ENCODE assay signal across 6 cellular contexts in the genomic region with DNA sequence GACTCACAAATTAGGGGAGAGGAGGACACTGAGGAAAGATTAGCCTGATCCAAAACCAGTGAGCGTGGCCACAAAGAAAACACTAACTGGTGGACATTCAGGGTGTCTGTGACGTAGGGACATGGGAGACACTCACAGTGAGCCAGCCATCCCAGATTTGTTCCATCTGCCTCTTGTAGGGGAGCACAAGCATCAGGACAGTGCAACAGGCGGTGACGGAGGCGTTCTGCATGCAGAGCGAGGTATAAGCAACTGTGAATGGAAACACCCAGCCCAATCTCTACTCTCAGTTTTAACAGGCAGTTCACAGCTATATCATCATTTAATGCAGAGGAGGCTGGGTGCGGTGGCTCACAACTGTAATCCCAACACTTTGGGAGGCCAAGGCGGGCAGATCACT.
"Had no signal": no experiment of that assay in that cellular context is flagged by ENCODE, and none has a peak within 500 bp of the region (broad histone marks: within the 10 kb centered on the region; RNA-seq: fewer than 3 reads in every experiment).

No MANE protein-coding gene starts in this region.

- H3K9me3 Mint-ChIP-seq: H9, IgD-negative memory B cell had no signal

- H3K4me3 Mint-ChIP-seq: H9, IgD-negative memory B cell had no signal

- H3K4me2 ChIP-seq: KMS-11 had no signal

- H3K27ac ChIP-seq: KMS-11 had no signal

- DNase-seq: GOT3, H9, HCEC 1CT, KBM-7 had no signal

- H3K27me3 Mint-ChIP-seq: IgD-negative memory B cell had no signal

- H3K27ac Mint-ChIP-seq: H9, IgD-negative memory B cell had no signal
